ENCODE assay signal across 1 cellular context in genomic region chr7:106196460-106197021, GRCh38.
TF ChIP-seq lines count a peak whose summit lies in the region.

No MANE protein-coding gene starts in this region.

TF ChIP-seq in HEK293, 187 proteins besides CTCF, POLR2A, EP300 and RAD21 (continued from another document):
- TF ChIP-seq GLIS1 (tag by site-specific recombination; IDR thresholded peaks at IDR 0.05): peak; percentile 32; the same call in 1 of the 2 replicates
